1 cellular context compared by ENCODE assay signal in the genomic region with DNA sequence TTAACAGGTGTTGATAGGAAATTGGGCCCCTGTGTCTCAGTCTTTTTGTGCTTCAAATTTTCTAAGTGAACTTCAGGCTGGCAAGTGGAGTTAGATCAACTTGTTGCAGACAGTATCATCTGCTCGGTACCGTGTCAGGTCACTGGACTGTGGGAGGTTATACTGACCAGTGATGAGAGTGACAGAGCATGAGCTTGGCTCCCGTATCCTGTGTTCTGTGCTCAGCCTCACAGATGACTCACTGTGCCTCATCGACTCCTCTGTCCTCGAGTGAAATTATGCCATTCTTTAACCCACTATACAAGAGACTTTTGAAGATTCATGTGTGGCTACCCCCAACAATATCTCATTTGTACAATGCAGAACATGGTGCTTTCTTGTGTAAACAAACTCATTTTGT.
TF ChIP-seq lines count a peak whose summit lies in the region.

No MANE protein-coding gene starts in this region.

TF ChIP-seq in SK-N-SH treated with all-trans-retinoic acid at 6 μM for 48 hours, 23 proteins besides CTCF, POLR2A, EP300 and RAD21 (continued from another document):
- TF ChIP-seq, protein P1, sequence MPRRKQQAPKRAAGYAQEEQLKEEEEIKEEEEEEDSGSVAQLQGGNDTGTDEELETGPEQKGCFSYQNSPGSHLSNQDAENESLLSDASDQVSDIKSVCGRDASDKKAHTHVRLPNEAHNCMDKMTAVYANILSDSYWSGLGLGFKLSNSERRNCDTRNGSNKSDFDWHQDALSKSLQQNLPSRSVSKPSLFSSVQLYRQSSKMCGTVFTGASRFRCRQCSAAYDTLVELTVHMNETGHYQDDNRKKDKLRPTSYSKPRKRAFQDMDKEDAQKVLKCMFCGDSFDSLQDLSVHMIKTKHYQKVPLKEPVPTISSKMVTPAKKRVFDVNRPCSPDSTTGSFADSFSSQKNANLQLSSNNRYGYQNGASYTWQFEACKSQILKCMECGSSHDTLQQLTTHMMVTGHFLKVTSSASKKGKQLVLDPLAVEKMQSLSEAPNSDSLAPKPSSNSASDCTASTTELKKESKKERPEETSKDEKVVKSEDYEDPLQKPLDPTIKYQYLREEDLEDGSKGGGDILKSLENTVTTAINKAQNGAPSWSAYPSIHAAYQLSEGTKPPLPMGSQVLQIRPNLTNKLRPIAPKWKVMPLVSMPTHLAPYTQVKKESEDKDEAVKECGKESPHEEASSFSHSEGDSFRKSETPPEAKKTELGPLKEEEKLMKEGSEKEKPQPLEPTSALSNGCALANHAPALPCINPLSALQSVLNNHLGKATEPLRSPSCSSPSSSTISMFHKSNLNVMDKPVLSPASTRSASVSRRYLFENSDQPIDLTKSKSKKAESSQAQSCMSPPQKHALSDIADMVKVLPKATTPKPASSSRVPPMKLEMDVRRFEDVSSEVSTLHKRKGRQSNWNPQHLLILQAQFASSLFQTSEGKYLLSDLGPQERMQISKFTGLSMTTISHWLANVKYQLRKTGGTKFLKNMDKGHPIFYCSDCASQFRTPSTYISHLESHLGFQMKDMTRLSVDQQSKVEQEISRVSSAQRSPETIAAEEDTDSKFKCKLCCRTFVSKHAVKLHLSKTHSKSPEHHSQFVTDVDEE (CRISPR knock-in tag; IDR thresholded peaks at IDR 0.05): no peak
- TF ChIP-seq GLIS3 (CRISPR knock-in tag; IDR thresholded peaks at IDR 0.05): no peak
- TF ChIP-seq CSDC2 (CRISPR knock-in tag; IDR thresholded peaks at IDR 0.05): no peak
- no peak for TF ChIP-seq RARB (CRISPR knock-in tag; IDR thresholded peaks at IDR 0.05)
- TF ChIP-seq OSR1 (CRISPR knock-in tag; IDR thresholded peaks at IDR 0.05): no peak
- TF ChIP-seq, protein P2, sequence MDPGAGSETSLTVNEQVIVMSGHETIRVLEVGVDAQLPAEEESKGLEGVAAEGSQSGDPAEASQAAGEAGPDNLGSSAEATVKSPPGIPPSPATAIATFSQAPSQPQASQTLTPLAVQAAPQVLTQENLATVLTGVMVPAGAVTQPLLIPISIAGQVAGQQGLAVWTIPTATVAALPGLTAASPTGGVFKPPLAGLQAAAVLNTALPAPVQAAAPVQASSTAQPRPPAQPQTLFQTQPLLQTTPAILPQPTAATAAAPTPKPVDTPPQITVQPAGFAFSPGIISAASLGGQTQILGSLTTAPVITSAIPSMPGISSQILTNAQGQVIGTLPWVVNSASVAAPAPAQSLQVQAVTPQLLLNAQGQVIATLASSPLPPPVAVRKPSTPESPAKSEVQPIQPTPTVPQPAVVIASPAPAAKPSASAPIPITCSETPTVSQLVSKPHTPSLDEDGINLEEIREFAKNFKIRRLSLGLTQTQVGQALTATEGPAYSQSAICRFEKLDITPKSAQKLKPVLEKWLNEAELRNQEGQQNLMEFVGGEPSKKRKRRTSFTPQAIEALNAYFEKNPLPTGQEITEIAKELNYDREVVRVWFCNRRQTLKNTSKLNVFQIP (CRISPR knock-in tag; IDR thresholded peaks at IDR 0.05; ENCODE audit: borderline replicate concordance, low read depth): no peak
- no peak for TF ChIP-seq ZFP30 (CRISPR knock-in tag; IDR thresholded peaks at IDR 0.05)
